ENCODE assay signal across 25 cellular contexts in genomic region chr3:123657111-123657510, GRCh38.
DNase-seq lines count a peak whose midpoint lies in the region; ATAC-seq, FAIRE-seq and TF ChIP-seq lines count a peak whose summit lies in the region.
"Had no signal": no experiment of that assay in that cellular context is flagged by ENCODE, and none has a peak within 500 bp of the region (broad histone marks: within the 10 kb centered on the region; RNA-seq: fewer than 3 reads in every experiment).

No MANE protein-coding gene starts in this region.

- no peak for ATAC-seq in gastroesophageal sphincter
- ATAC-seq in activated naive CD8-positive, alpha-beta T cell treated with anti-CD3 and anti-CD28 coated beads, Interleukin-2, amount 50 U/mL, for 24 hours = no peak
- no peak for ATAC-seq in stimulated activated naive CD8-positive, alpha-beta T cell treated with anti-CD3 and anti-CD28 coated beads, Interleukin-15, amount 100 ng/mL, for 72 hours
- ATAC-seq: effector memory CD8-positive, alpha-beta T cell had no signal

- 17 to 93% methylated on average over 1 to 5 of the region's 10 CpGs for WGBS in gastroesophageal sphincter (ENCODE audit: low coverage in 1 of 2), 2 donors
- 90 to 92% methylated on average over 10 of the region's 10 CpGs for WGBS in tibial nerve, 2 donors

- no peaks in the 10 kb centered on the region for H3K4me1 Mint-ChIP-seq in activated naive CD8-positive, alpha-beta T cell treated with anti-CD3 and anti-CD28 coated beads, Interleukin-2, amount 50 U/mL, for 24 hours
- H3K4me1 Mint-ChIP-seq in neural progenitor cell = peaks cover 25% of the 10 kb centered on the region
- no peaks in the 10 kb centered on the region for H3K4me1 Mint-ChIP-seq in stimulated activated naive CD8-positive, alpha-beta T cell treated with anti-CD3 and anti-CD28 coated beads, Interleukin-15, amount 100 ng/mL, for 72 hours
- H3K4me1 Mint-ChIP-seq: activated CD4-positive, alpha-beta T cell treated with anti-CD3 and anti-CD28 coated beads, Interleukin-2, amount 10 ng/mL, durations not matched to agents 24 days and 14 days; central memory CD8-positive, alpha-beta T cell had no signal

- H3K9me3 ChIP-seq in gastroesophageal sphincter (no peaks in the 10 kb centered on the region), parathyroid adenoma (ENCODE audit: control insufficient read depth, low read length) (no peaks in the 10 kb centered on the region), tibial nerve (no peaks in the 10 kb centered on the region), neural progenitor cell (ENCODE audit: low read depth) (no peaks in the 10 kb centered on the region)

- H3K4me1 ChIP-seq in gastroesophageal sphincter = peaks cover 42 to 100% (median 55%) of the 10 kb centered on the region in 3 donors
- H3K4me1 ChIP-seq in parathyroid adenoma = peaks cover 16% of the 10 kb centered on the region
- H3K4me1 ChIP-seq in tibial nerve = peaks cover 4 to 80% (median 47%) of the 10 kb centered on the region in 4 donors
- H3K4me1 ChIP-seq in neural progenitor cell = no peaks in the 10 kb centered on the region

- H3K4me2 ChIP-seq in parathyroid adenoma (ENCODE audit: low read length) (no peak overlapping the region), neural progenitor cell (no peak overlapping the region)

- H3K27ac ChIP-seq in gastroesophageal sphincter = peak overlapping the region; percentile 90 to 96 (median 94)
- H3K27ac ChIP-seq in parathyroid adenoma = peak overlapping the region; percentile 3
- H3K27ac ChIP-seq in tibial nerve = peak overlapping the region in 3 of 4 donors; percentile 44 to 74 (median 67)
- H3K27ac ChIP-seq in neural progenitor cell = no peak overlapping the region

- H3K4me3 Mint-ChIP-seq in activated naive CD8-positive, alpha-beta T cell treated with anti-CD3 and anti-CD28 coated beads, Interleukin-2, amount 50 U/mL, for 24 hours = no peak overlapping the region
- H3K4me3 Mint-ChIP-seq in neural progenitor cell = no peak overlapping the region
- H3K4me3 Mint-ChIP-seq in stimulated activated naive CD8-positive, alpha-beta T cell treated with anti-CD3 and anti-CD28 coated beads, Interleukin-15, amount 100 ng/mL, for 72 hours = no peak overlapping the region
- H3K4me3 Mint-ChIP-seq: activated CD4-positive, alpha-beta T cell treated with anti-CD3 and anti-CD28 coated beads, Interleukin-2, amount 10 ng/mL, durations not matched to agents 24 days and 14 days; CD4-positive, alpha-beta T cell; central memory CD8-positive, alpha-beta T cell; effector memory CD8-positive, alpha-beta T cell had no signal

- peaks cover under 1% of the 10 kb centered on the region for H4K20me1 ChIP-seq in neural progenitor cell (ENCODE audit: low read depth)

- TF ChIP-seq EP300 in gastroesophageal sphincter (IDR thresholded peaks at IDR 0.05) (no peak), tibial nerve (IDR thresholded peaks at IDR 0.05) (no peak)

- H3K27ac Mint-ChIP-seq in activated naive CD8-positive, alpha-beta T cell treated with anti-CD3 and anti-CD28 coated beads, Interleukin-2, amount 50 U/mL, for 24 hours = no peak overlapping the region
- no peak overlapping the region for H3K27ac Mint-ChIP-seq in neural progenitor cell
- H3K27ac Mint-ChIP-seq in stimulated activated naive CD8-positive, alpha-beta T cell treated with anti-CD3 and anti-CD28 coated beads, Interleukin-15, amount 100 ng/mL, for 72 hours = no peak overlapping the region
- H3K27ac Mint-ChIP-seq: activated CD4-positive, alpha-beta T cell treated with anti-CD3 and anti-CD28 coated beads, Interleukin-2, amount 10 ng/mL, durations not matched to agents 24 days and 14 days; CD4-positive, alpha-beta T cell; effector memory CD8-positive, alpha-beta T cell had no signal

- no peak overlapping the region for H2AFZ ChIP-seq in parathyroid adenoma
- H2AFZ ChIP-seq in neural progenitor cell (replicated peaks) = no peak overlapping the region

- H3K9ac ChIP-seq in parathyroid adenoma (no peak overlapping the region), neural progenitor cell (no peak overlapping the region)

- peaks cover 2% of the 10 kb centered on the region for H3K27me3 Mint-ChIP-seq in activated naive CD8-positive, alpha-beta T cell treated with anti-CD3 and anti-CD28 coated beads, Interleukin-2, amount 50 U/mL, for 24 hours
- H3K27me3 Mint-ChIP-seq in neural progenitor cell (ENCODE audit: insufficient read depth, low read depth) = no peaks in the 10 kb centered on the region
- H3K27me3 Mint-ChIP-seq in stimulated activated naive CD8-positive, alpha-beta T cell treated with anti-CD3 and anti-CD28 coated beads, Interleukin-15, amount 100 ng/mL, for 72 hours = no peaks in the 10 kb centered on the region

- H3K79me2 ChIP-seq in parathyroid adenoma (no peaks in the 10 kb centered on the region), neural progenitor cell (ENCODE audit: low read depth) (no peaks in the 10 kb centered on the region)

- no peak for TF ChIP-seq POLR2A in gastroesophageal sphincter (IDR thresholded peaks at IDR 0.05)
- no peak for TF ChIP-seq POLR2A in tibial nerve (IDR thresholded peaks at IDR 0.05)

- TF ChIP-seq CTCF in bronchial epithelial cell (IDR thresholded peaks at IDR 0.05; ENCODE audit: insufficient read depth, low read length, severe bottlenecking) (no peak), gastroesophageal sphincter (IDR thresholded peaks at IDR 0.05) (no peak), parathyroid adenoma (IDR thresholded peaks at IDR 0.05) (no peak), tibial nerve (IDR thresholded peaks at IDR 0.05) (no peak), neural progenitor cell (IDR thresholded peaks at IDR 0.05) (no peak)

- DNase-seq in bronchial epithelial cell (ENCODE audit: low read depth) (no peak), tibial nerve (ENCODE audit: low spot score in 2 of 2) (no peak), inferior parietal cortex (ENCODE audit: extremely low spot score) (no peak), neural progenitor cell (ENCODE audit: low spot score) (no peak)
- DNase-seq in activated naive CD8-positive, alpha-beta T cell treated with anti-CD3 and anti-CD28 coated beads, Interleukin-2, amount 50 U/mL, for 24 hours = no peak
- DNase-seq in stimulated activated naive CD8-positive, alpha-beta T cell treated with anti-CD3 and anti-CD28 coated beads, Interleukin-15, amount 100 ng/mL, for 72 hours = no peak
- DNase-seq: activated CD4-positive, alpha-beta T cell treated with anti-CD3 and anti-CD28 coated beads, Interleukin-2, amount 10 ng/mL, durations not matched to agents 24 days and 14 days; activated CD8-positive, alpha-beta memory T cell treated with anti-CD3 and anti-CD28 coated beads, Interleukin-2, amount 50 U/mL, for 4 hours; CD4-positive, alpha-beta T cell; DMS153; effector memory CD8-positive, alpha-beta T cell; NCI-H1436 treated with DMSO at 0.1 percent for 48 hours; NCI-H2171; NCI-H748 treated with DMSO at 0.1 percent for 48 hours; occipital lobe; SIG-M5; stimulated activated CD4-positive, alpha-beta T cell treated with anti-CD3 and anti-CD28 coated beads, Interleukin-4, amount 100 ng/mL, for 1 hour; substantia nigra; T-helper 1 cell had no signal

- no peaks in the 10 kb centered on the region for H3K36me3 Mint-ChIP-seq in activated naive CD8-positive, alpha-beta T cell treated with anti-CD3 and anti-CD28 coated beads, Interleukin-2, amount 50 U/mL, for 24 hours (ENCODE audit: low read depth)
- peaks cover 47% of the 10 kb centered on the region for H3K36me3 Mint-ChIP-seq in neural progenitor cell

- H3K27me3 ChIP-seq in bronchial epithelial cell (ENCODE audit: control insufficient read depth, insufficient read depth, low read length) = no peaks in the 10 kb centered on the region
- no peaks in the 10 kb centered on the region for H3K27me3 ChIP-seq in gastroesophageal sphincter
- H3K27me3 ChIP-seq in parathyroid adenoma (ENCODE audit: control insufficient read depth, insufficient read depth, low read length) = no peaks in the 10 kb centered on the region
- H3K27me3 ChIP-seq in tibial nerve = no peaks in the 10 kb centered on the region
- no peaks in the 10 kb centered on the region for H3K27me3 ChIP-seq in neural progenitor cell

- H3F3A ChIP-seq in neural progenitor cell (ENCODE audit: low read depth) = peaks cover 5% of the 10 kb centered on the region

- H3K4me3 ChIP-seq in bronchial epithelial cell (ENCODE audit: low read depth, low read length) (no peak overlapping the region), gastroesophageal sphincter (no peak overlapping the region), parathyroid adenoma (ENCODE audit: low read depth, low read length) (no peak overlapping the region), tibial nerve (no peak overlapping the region), neural progenitor cell (no peak overlapping the region)

- FAIRE-seq in bronchial epithelial cell (lab: Jason Lieb, UNC) = peak; percentile 43
- FAIRE-seq: GM12892, H54, islet of Langerhans had no signal

- H3K36me3 ChIP-seq in bronchial epithelial cell (ENCODE audit: control insufficient read depth, insufficient read depth, low read length) (peaks cover 2% of the 10 kb centered on the region), gastroesophageal sphincter (peaks cover 0 to 27% of the 10 kb centered on the region in 2 donors), parathyroid adenoma (ENCODE audit: control insufficient read depth, insufficient read depth, low read length) (no peaks in the 10 kb centered on the region), tibial nerve (no peaks in the 10 kb centered on the region), neural progenitor cell (peaks cover 5% of the 10 kb centered on the region)

- H3K9me3 Mint-ChIP-seq in activated naive CD8-positive, alpha-beta T cell treated with anti-CD3 and anti-CD28 coated beads, Interleukin-2, amount 50 U/mL, for 24 hours = no peaks in the 10 kb centered on the region
- peaks cover 7% of the 10 kb centered on the region for H3K9me3 Mint-ChIP-seq in neural progenitor cell
- H3K9me3 Mint-ChIP-seq in stimulated activated naive CD8-positive, alpha-beta T cell treated with anti-CD3 and anti-CD28 coated beads, Interleukin-15, amount 100 ng/mL, for 72 hours = peaks cover 10 to 14% of the 10 kb centered on the region in 2 donors
- H3K9me3 Mint-ChIP-seq: central memory CD8-positive, alpha-beta T cell had no signal
